16 cellular contexts compared by ENCODE assay signal in genomic region chr4:29970626-29971025, GRCh38.
A peak's percentile ranks its signal among the peaks of the same experiment; 100 is the strongest.
DNase-seq lines count a peak whose midpoint lies in the region; ATAC-seq and TF ChIP-seq lines count a peak whose summit lies in the region.
"Had no signal": no experiment of that assay in that cellular context is flagged by ENCODE, and none has a peak within 500 bp of the region (broad histone marks: within the 10 kb centered on the region; RNA-seq: fewer than 3 reads in every experiment).

No MANE protein-coding gene starts in this region.

- WGBS in SK-N-SH (ENCODE audit: low lambda C conversion rate), result 0% methylated on average over 2 of the region's 2 CpGs

- no peak overlapping the region for H3K9ac ChIP-seq in SK-N-SH

- H3K4me3 ChIP-seq in SK-N-SH (ENCODE audit: low read depth in 2 of 2, low read length in 1 of 2) (no peak overlapping the region), fibroblast of pulmonary artery (replicated peaks; ENCODE audit: low read depth, low read length) (no peak overlapping the region)
- H3K4me3 ChIP-seq: cardiac muscle cell, lower lobe of right lung had no signal

- no peak overlapping the region for H2AFZ ChIP-seq in SK-N-SH (ENCODE audit: low read depth)

- no peak overlapping the region for H3K27ac Mint-ChIP-seq in type B pancreatic cell
- no peak overlapping the region for H3K27ac Mint-ChIP-seq in activated CD4-positive, alpha-beta memory T cell treated with anti-CD3 and anti-CD28 coated beads for 36 hours

- TF ChIP-seq EP300 in SK-N-SH (IDR thresholded peaks at IDR 0.05; ENCODE audit: borderline replicate concordance in 1 of 2, low read depth in 1 of 2, low read length in 1 of 2), result no peak

- H3K9me3 Mint-ChIP-seq in type B pancreatic cell, result no peaks in the 10 kb centered on the region
- H3K9me3 Mint-ChIP-seq in activated CD4-positive, alpha-beta memory T cell treated with anti-CD3 and anti-CD28 coated beads for 36 hours, result peaks cover 8% of the 10 kb centered on the region
- H3K9me3 Mint-ChIP-seq: activated T-cell treated with anti-CD3 and anti-CD28 coated beads, Interleukin-2, amount 50 U/mL, for 4 hours had no signal

- ATAC-seq in SK-N-SH treated with all-trans-retinoic acid at 6 μM for 48 hours (no peak), HG03460 (IDR thresholded peaks at IDR 0.05; ENCODE audit: unreplicated experiment) (no peak)
- ATAC-seq: activated T-cell treated with anti-CD3 and anti-CD28 coated beads, Interleukin-2, amount 50 U/mL, for 4 hours; lower lobe of right lung; stimulated activated naive CD8-positive, alpha-beta T cell treated with anti-CD3 and anti-CD28 coated beads, Interleukin-15, Interleukin-2, amounts not matched to agents 100 U/mL and 50 U/mL, for 24 hours had no signal

- H3K4me1 Mint-ChIP-seq in type B pancreatic cell (ENCODE audit: unreplicated experiment), result no peaks in the 10 kb centered on the region
- no peaks in the 10 kb centered on the region for H3K4me1 Mint-ChIP-seq in activated CD4-positive, alpha-beta memory T cell treated with anti-CD3 and anti-CD28 coated beads for 36 hours (ENCODE audit: low read depth)

- no peaks in the 10 kb centered on the region for H3K9me2 ChIP-seq in SK-N-SH

- H3K36me3 Mint-ChIP-seq in type B pancreatic cell, result no peaks in the 10 kb centered on the region
- H3K36me3 Mint-ChIP-seq in activated CD4-positive, alpha-beta memory T cell treated with anti-CD3 and anti-CD28 coated beads for 36 hours, result no peaks in the 10 kb centered on the region

- no peaks in the 10 kb centered on the region for H3F3A ChIP-seq in SK-N-SH (replicated peaks; ENCODE audit: insufficient read depth)

- no peaks in the 10 kb centered on the region for H3K27me3 Mint-ChIP-seq in type B pancreatic cell
- no peaks in the 10 kb centered on the region for H3K27me3 Mint-ChIP-seq in activated CD4-positive, alpha-beta memory T cell treated with anti-CD3 and anti-CD28 coated beads for 36 hours

- CTCF ChIA-PET in SK-N-SH (lab: Yijun Ruan, JAX), result no interaction called here
- CTCF ChIA-PET in RWPE1 (lab: Yijun Ruan, JAX), result no interaction called here
- CTCF ChIA-PET in activated CD4-positive, alpha-beta memory T cell treated with anti-CD3 and anti-CD28 coated beads for 36 hours (lab: Charles Lee), result no interaction called here

- DNase-seq in SK-N-SH (no peak), RWPE1 (ENCODE audit: low spot score) (peak; percentile 0), fibroblast of pulmonary artery (ENCODE audit: low read depth) (peak; percentile 35), type B pancreatic cell (ENCODE audit: extremely low spot score, unreplicated experiment) (no peak), NCI-H128 (lab: John Stamatoyannopoulos, UW; ENCODE audit: unreplicated experiment) (no peak)
- DNase-seq in activated CD4-positive, alpha-beta memory T cell treated with anti-CD3 and anti-CD28 coated beads for 36 hours, result no peak
- DNase-seq: activated T-cell treated with anti-CD3 and anti-CD28 coated beads, Interleukin-2, amount 50 U/mL, for 4 hours; GDM1; GOT3; lower lobe of right lung; MM.1S; stimulated activated CD4-positive, alpha-beta T cell treated with anti-CD3 and anti-CD28 coated beads, Interleukin-2, amount 100 ng/mL, for 48 hours; stimulated activated naive CD8-positive, alpha-beta T cell treated with anti-CD3 and anti-CD28 coated beads, Interleukin-15, Interleukin-2, amounts not matched to agents 100 U/mL and 50 U/mL, for 24 hours had no signal

- H3K79me2 ChIP-seq in SK-N-SH (ENCODE audit: insufficient read depth), result no peaks in the 10 kb centered on the region

- peak; percentile 37; the same call in 1 of the 2 replicates for TF ChIP-seq CTCF in SK-N-SH (IDR thresholded peaks at IDR 0.05)
- no peak; the same call in 1 of the 2 replicates for TF ChIP-seq CTCF in RWPE1 (conservative IDR thresholded peaks at IDR 0.05; ENCODE audit: low read depth)
- TF ChIP-seq CTCF in fibroblast of pulmonary artery (IDR thresholded peaks at IDR 0.05; ENCODE audit: low read length, missing control alignments), result peak; percentile 44
- peak; percentile 27 for TF ChIP-seq CTCF in type B pancreatic cell (conservative IDR thresholded peaks at IDR 0.05)

- no peak overlapping the region for H3K4me3 Mint-ChIP-seq in type B pancreatic cell
- H3K4me3 Mint-ChIP-seq in activated CD4-positive, alpha-beta memory T cell treated with anti-CD3 and anti-CD28 coated beads for 36 hours, result no peak overlapping the region
- H3K4me3 Mint-ChIP-seq: activated T-cell treated with anti-CD3 and anti-CD28 coated beads, Interleukin-2, amount 50 U/mL, for 4 hours had no signal

- no peak overlapping the region for H3K4me2 ChIP-seq in SK-N-SH

- intact Hi-C loops in activated CD4-positive, alpha-beta memory T cell treated with anti-CD3 and anti-CD28 coated beads for 36 hours (cut with micrococcal nuclease), result no loop called here

- H3K4me1 ChIP-seq in SK-N-SH (ENCODE audit: control insufficient read depth in 1 of 2, insufficient read depth in 2 of 2, low read depth in 1 of 2, low read length in 1 of 2), result no peaks in the 10 kb centered on the region
- H3K4me1 ChIP-seq: lower lobe of right lung had no signal

- H4K20me1 ChIP-seq in SK-N-SH (ENCODE audit: insufficient read depth), result no peaks in the 10 kb centered on the region

- H3K9me3 ChIP-seq in SK-N-SH, result no peaks in the 10 kb centered on the region; the same call in 1 of the 2 replicates
- H3K9me3 ChIP-seq: lower lobe of right lung had no signal

- H3K36me3 ChIP-seq in SK-N-SH (replicated peaks in 1 of 2; ENCODE audit: control insufficient read depth in 1 of 2, insufficient read depth in 2 of 2, low read length in 1 of 2), result no peaks in the 10 kb centered on the region
- H3K36me3 ChIP-seq: cardiac muscle cell, lower lobe of right lung had no signal

- H3K27me3 ChIP-seq in SK-N-SH (ENCODE audit: insufficient read depth), result no peaks in the 10 kb centered on the region
- H3K27me3 ChIP-seq: cardiac muscle cell had no signal

- no peak for TF ChIP-seq RAD21 in SK-N-SH (IDR thresholded peaks at IDR 0.05; ENCODE audit: low read length)

- no peak overlapping the region for H3K27ac ChIP-seq in SK-N-SH (ENCODE audit: low read depth in 2 of 2, low read length in 1 of 2)
- no peak overlapping the region for H3K27ac ChIP-seq in RWPE1
- H3K27ac ChIP-seq: cardiac muscle cell, lower lobe of right lung had no signal

- POLR2A ChIA-PET in SK-N-SH (lab: Yijun Ruan, JAX), result no interaction called here
- POLR2A ChIA-PET in RWPE1 (lab: Yijun Ruan, JAX; ENCODE audit: low non-redundant PET), result no interaction called here
- POLR2A ChIA-PET in activated CD4-positive, alpha-beta memory T cell treated with anti-CD3 and anti-CD28 coated beads for 36 hours (lab: Charles Lee), result no interaction called here

TF ChIP-seq in SK-N-SH, 30 proteins besides CTCF, POLR2A, EP300 and RAD21:
- TF ChIP-seq TCF12 (IDR thresholded peaks at IDR 0.05) (no peak), SIN3A (IDR thresholded peaks at IDR 0.05; ENCODE audit: borderline replicate concordance, low read depth, low read length) (no peak), JUND (IDR thresholded peaks at IDR 0.05) (no peak)
- TF ChIP-seq, protein P1, sequence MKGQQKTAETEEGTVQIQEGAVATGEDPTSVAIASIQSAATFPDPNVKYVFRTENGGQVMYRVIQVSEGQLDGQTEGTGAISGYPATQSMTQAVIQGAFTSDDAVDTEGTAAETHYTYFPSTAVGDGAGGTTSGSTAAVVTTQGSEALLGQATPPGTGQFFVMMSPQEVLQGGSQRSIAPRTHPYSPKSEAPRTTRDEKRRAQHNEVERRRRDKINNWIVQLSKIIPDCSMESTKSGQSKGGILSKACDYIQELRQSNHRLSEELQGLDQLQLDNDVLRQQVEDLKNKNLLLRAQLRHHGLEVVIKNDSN (IDR thresholded peaks at IDR 0.05; ENCODE audit: borderline replicate concordance, low read depth), result no peak

TF ChIP-seq in SK-N-SH treated with all-trans-retinoic acid at 6 μM for 48 hours, 23 proteins besides CTCF, POLR2A, EP300 and RAD21 (continues in another document):
- no peak for TF ChIP-seq SNAI2 (CRISPR knock-in tag; IDR thresholded peaks at IDR 0.05)
- no peak for TF ChIP-seq ZNF8 (CRISPR knock-in tag; IDR thresholded peaks at IDR 0.05)
- no peak for TF ChIP-seq ZNF70 (CRISPR knock-in tag; IDR thresholded peaks at IDR 0.05)
- TF ChIP-seq BACH2 (CRISPR knock-in tag; IDR thresholded peaks at IDR 0.05; ENCODE audit: borderline replicate concordance), result no peak
- TF ChIP-seq ESRRG (CRISPR knock-in tag; IDR thresholded peaks at IDR 0.05), result no peak
- TF ChIP-seq CSRNP3 (CRISPR knock-in tag; IDR thresholded peaks at IDR 0.05), result no peak
- TF ChIP-seq, protein P2, sequence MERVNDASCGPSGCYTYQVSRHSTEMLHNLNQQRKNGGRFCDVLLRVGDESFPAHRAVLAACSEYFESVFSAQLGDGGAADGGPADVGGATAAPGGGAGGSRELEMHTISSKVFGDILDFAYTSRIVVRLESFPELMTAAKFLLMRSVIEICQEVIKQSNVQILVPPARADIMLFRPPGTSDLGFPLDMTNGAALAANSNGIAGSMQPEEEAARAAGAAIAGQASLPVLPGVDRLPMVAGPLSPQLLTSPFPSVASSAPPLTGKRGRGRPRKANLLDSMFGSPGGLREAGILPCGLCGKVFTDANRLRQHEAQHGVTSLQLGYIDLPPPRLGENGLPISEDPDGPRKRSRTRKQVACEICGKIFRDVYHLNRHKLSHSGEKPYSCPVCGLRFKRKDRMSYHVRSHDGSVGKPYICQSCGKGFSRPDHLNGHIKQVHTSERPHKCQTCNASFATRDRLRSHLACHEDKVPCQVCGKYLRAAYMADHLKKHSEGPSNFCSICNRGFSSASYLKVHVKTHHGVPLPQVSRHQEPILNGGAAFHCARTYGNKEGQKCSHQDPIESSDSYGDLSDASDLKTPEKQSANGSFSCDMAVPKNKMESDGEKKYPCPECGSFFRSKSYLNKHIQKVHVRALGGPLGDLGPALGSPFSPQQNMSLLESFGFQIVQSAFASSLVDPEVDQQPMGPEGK (CRISPR knock-in tag; IDR thresholded peaks at IDR 0.05; ENCODE audit: borderline replicate concordance), result no peak

Comparison
In these comparisons a context has a peak if more than half of its experiments do, and no peak if none do; other contexts are left out.
1. DNase-seq: peak in RWPE1 (single experiment) and fibroblast of pulmonary artery (single experiment); none in SK-N-SH (single experiment), type B pancreatic cell (single experiment), activated CD4-positive, alpha-beta memory T cell treated with anti-CD3 and anti-CD28 coated beads for 36 hours (single experiment) and NCI-H128 (single experiment).